In the genomic region with DNA sequence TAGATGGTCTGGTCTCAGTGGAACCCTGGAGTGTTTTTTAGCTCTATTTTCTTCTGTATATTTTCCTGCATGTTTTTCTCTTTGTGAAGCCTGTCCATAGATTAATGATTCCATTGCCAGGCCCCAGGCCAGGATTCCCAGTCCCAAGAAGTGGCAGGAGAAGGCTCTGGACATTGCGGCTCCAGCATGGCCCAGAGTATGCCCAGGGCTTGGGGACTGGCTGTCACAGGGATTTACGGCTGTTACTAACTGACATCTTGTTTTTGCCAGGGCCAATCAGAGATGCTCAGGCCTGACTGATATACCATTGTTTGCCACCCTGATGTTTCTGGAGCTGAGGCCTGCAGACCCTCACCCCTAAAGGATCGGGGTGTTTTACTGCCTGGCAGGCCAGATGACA, we compare ENCODE assay signal across 28 cellular contexts.
"Had no signal": no experiment of that assay in that cellular context is flagged by ENCODE, and none has a peak within 500 bp of the region (broad histone marks: within the 10 kb centered on the region; RNA-seq: fewer than 3 reads in every experiment).

No MANE protein-coding gene starts in this region.

- H3K36me3 ChIP-seq: colonic mucosa, gastrocnemius medialis, heart left ventricle, lower lobe of right lung, neutrophil, prostate gland, right atrium auricular region, stomach, tibial artery had no signal

- H3K27ac Mint-ChIP-seq: dendritic cell treated with granulocyte-macrophage colony-stimulating factor and Interleukin-4, amounts not matched to agents 40 ng/mL and 50 ng/mL, for 4 days; endodermal cell; natural killer cell treated with Interleukin-12 subunit alpha and Interleukin-12 subunit beta and Interleukin-15 and Interleukin-18, amount 100 ng/mL, for 72 hours; type B pancreatic cell had no signal

- H3K27ac ChIP-seq: colonic mucosa, epithelial cell of prostate, heart left ventricle, hepatocyte, lower lobe of right lung, neutrophil, parathyroid adenoma, prostate gland, right atrium auricular region, stomach, testis, tibial artery had no signal

- H3K4me3 Mint-ChIP-seq: central memory CD8-positive, alpha-beta T cell; dendritic cell treated with granulocyte-macrophage colony-stimulating factor and Interleukin-4, amounts not matched to agents 40 ng/mL and 50 ng/mL, for 4 days; endodermal cell; natural killer cell treated with Interleukin-12 subunit alpha and Interleukin-12 subunit beta and Interleukin-15 and Interleukin-18, amount 100 ng/mL, for 72 hours; neural crest cell; type B pancreatic cell had no signal

- H3K4me1 Mint-ChIP-seq: endodermal cell had no signal

- H3K27me3 Mint-ChIP-seq: central memory CD8-positive, alpha-beta T cell; dendritic cell treated with granulocyte-macrophage colony-stimulating factor and Interleukin-4, amounts not matched to agents 40 ng/mL and 50 ng/mL, for 4 days; natural killer cell treated with Interleukin-12 subunit alpha and Interleukin-12 subunit beta and Interleukin-15 and Interleukin-18, amount 100 ng/mL, for 72 hours had no signal

- H3K36me3 Mint-ChIP-seq: natural killer cell treated with Interleukin-12 subunit alpha and Interleukin-12 subunit beta and Interleukin-15 and Interleukin-18, amount 100 ng/mL, for 72 hours had no signal

- DNase-seq: colonic mucosa; effector CD8-positive, alpha-beta T cell; endodermal cell; foreskin fibroblast; gastrocnemius medialis; heart left ventricle; left cardiac atrium; left ventricle myocardium superior; lower lobe of right lung; stimulated activated CD4-positive, alpha-beta T cell treated with anti-CD3 and anti-CD28 coated beads, Interleukin-2, amount 100 ng/mL, for 24 hours; stimulated activated CD4-positive, alpha-beta T cell treated with anti-CD3 and anti-CD28 coated beads, Interleukin-4, amount 100 ng/mL, for 24 hours; stimulated activated naive CD4-positive, alpha-beta T cell treated with Interleukin-2 at 50 U/mL for 16 hours; stomach; testis; tibial artery had no signal

- H3K4me3 ChIP-seq: colonic mucosa, gastrocnemius medialis, heart left ventricle, hepatocyte, lower lobe of right lung, prostate gland, right atrium auricular region, stomach, testis, tibial artery had no signal

- H3K9me3 Mint-ChIP-seq: central memory CD8-positive, alpha-beta T cell; natural killer cell treated with Interleukin-12 subunit alpha and Interleukin-12 subunit beta and Interleukin-15 and Interleukin-18, amount 100 ng/mL, for 72 hours; type B pancreatic cell had no signal

- H3K4me1 ChIP-seq: colonic mucosa, lower lobe of right lung, prostate gland had no signal

- H3K9me3 ChIP-seq: colonic mucosa, gastrocnemius medialis, heart left ventricle, lower lobe of right lung, neutrophil, prostate gland, right atrium auricular region, stomach, testis, tibial artery had no signal

- ATAC-seq: esophagus mucosa; gastrocnemius medialis; heart left ventricle; left cardiac atrium; left ventricle myocardium superior; lower lobe of right lung; natural killer cell treated with Interleukin-12 subunit alpha and Interleukin-12 subunit beta and Interleukin-15 and Interleukin-18, amount 100 ng/mL, for 72 hours; sciatic nerve had no signal

- H3K27me3 ChIP-seq: colonic mucosa, gastrocnemius medialis, heart left ventricle, hepatocyte, neutrophil, right atrium auricular region, stomach, testis, tibial artery had no signal
